17 cellular contexts compared by ENCODE assay signal in genomic region chr7:36188923-36189322, GRCh38. TPM values are rescaled to one million over a fixed set of nuclear protein-coding genes. Genes with fewer than 3 reads are reported as not detected.
DNase-seq lines count a peak whose midpoint lies in the region; ATAC-seq and TF ChIP-seq lines count a peak whose summit lies in the region.
"Had no signal": no experiment of that assay in that cellular context is flagged by ENCODE, and none has a peak within 500 bp of the region (broad histone marks: within the 10 kb centered on the region; RNA-seq: fewer than 3 reads in every experiment).

No MANE protein-coding gene starts in this region.

- H3K9me2 ChIP-seq in DOHH2 (replicated peaks; ENCODE audit: control insufficient read depth, low read length) = no peaks in the 10 kb centered on the region
- H3K9me2 ChIP-seq in OCI-LY1 (ENCODE audit: low read depth, low read length) = no peaks in the 10 kb centered on the region
- no peaks in the 10 kb centered on the region for H3K9me2 ChIP-seq in GM23338 (ENCODE audit: insufficient read depth)

- H3K9ac ChIP-seq in OCI-LY1 (ENCODE audit: low read length) = no peak overlapping the region; the same call in 1 of the 2 replicates
- peak overlapping the region; percentile 16 for H3K9ac ChIP-seq in endodermal cell (ENCODE audit: extremely low read depth, low read length, poor library complexity, severe bottlenecking)

- no peak overlapping the region for H3K4me3 Mint-ChIP-seq in endodermal cell
- no peak overlapping the region for H3K4me3 Mint-ChIP-seq in GM23338
- H3K4me3 Mint-ChIP-seq: B cell had no signal

- DNase-seq in endodermal cell (peak; percentile 56), renal cortical epithelial cell (ENCODE audit: low read depth) (peak; percentile 35), DMS153 (lab: John Stamatoyannopoulos, UW) (no peak), GM23338 (ENCODE audit: low spot score) (no peak)
- DNase-seq: DMS79, KG1, NCI-H1694, NCI-H446 treated with DMSO at 0.1 percent for 48 hours, NCI-H526 treated with DMSO at 0.1 percent for 48 hours, PC-3, Right ventricle myocardium superior had no signal

- TF ChIP-seq CTCF in DOHH2 (IDR thresholded peaks at IDR 0.05; ENCODE audit: low read depth, low read length, poor library complexity, severe bottlenecking) (no peak), OCI-LY1 (IDR thresholded peaks at IDR 0.05; ENCODE audit: low read length) (no peak), endodermal cell (conservative IDR thresholded peaks at IDR 0.05) (no peak), GM23338 (conservative IDR thresholded peaks at IDR 0.05; ENCODE audit: low read depth in 2 of 2) (no peak)

- no peaks in the 10 kb centered on the region for H3K27me3 Mint-ChIP-seq in endodermal cell (ENCODE audit: insufficient read depth)
- peaks cover 3% of the 10 kb centered on the region for H3K27me3 Mint-ChIP-seq in GM23338 (ENCODE audit: insufficient read depth, low read depth, poor library complexity)

- H3F3A ChIP-seq in DOHH2 (ENCODE audit: control insufficient read depth, insufficient read depth) (peaks cover 76% of the 10 kb centered on the region), OCI-LY1 (ENCODE audit: insufficient read depth, low read length) (no peaks in the 10 kb centered on the region), GM23338 (replicated peaks; ENCODE audit: low read depth) (no peaks in the 10 kb centered on the region)

- H3K27ac Mint-ChIP-seq in endodermal cell (no peak overlapping the region), GM23338 (no peak overlapping the region)
- H3K27ac Mint-ChIP-seq: B cell had no signal

- no peaks in the 10 kb centered on the region for H3K9me3 Mint-ChIP-seq in endodermal cell
- no peaks in the 10 kb centered on the region for H3K9me3 Mint-ChIP-seq in GM23338

- H3K27me3 ChIP-seq in DOHH2 (ENCODE audit: control insufficient read depth, low read length) (no peaks in the 10 kb centered on the region), OCI-LY1 (ENCODE audit: insufficient read depth, low read length) (no peaks in the 10 kb centered on the region), endodermal cell (ENCODE audit: control insufficient read depth, insufficient read depth, low read length, poor library complexity, severe bottlenecking) (no peaks in the 10 kb centered on the region), GM23338 (ENCODE audit: insufficient read depth) (no peaks in the 10 kb centered on the region)

- H3K9me3 ChIP-seq in DOHH2 (ENCODE audit: control insufficient read depth, insufficient read depth, low read length) (no peaks in the 10 kb centered on the region), OCI-LY1 (ENCODE audit: low read length) (no peaks in the 10 kb centered on the region), endodermal cell (ENCODE audit: control insufficient read depth, low read length) (no peaks in the 10 kb centered on the region)
- H3K9me3 ChIP-seq: A549 had no signal

- H2AFZ ChIP-seq in OCI-LY1 (ENCODE audit: low read length) (no peak overlapping the region), GM23338 (no peak overlapping the region)

- H3K36me3 ChIP-seq in DOHH2 (ENCODE audit: control insufficient read depth, low read length) (peaks cover 45% of the 10 kb centered on the region), OCI-LY1 (ENCODE audit: insufficient read depth, low read length) (no peaks in the 10 kb centered on the region), endodermal cell (ENCODE audit: control insufficient read depth, insufficient read depth, low read length) (no peaks in the 10 kb centered on the region), GM23338 (ENCODE audit: insufficient read depth) (no peaks in the 10 kb centered on the region)

- H3K79me2 ChIP-seq in DOHH2 (ENCODE audit: control insufficient read depth, low read length) (peaks cover 85% of the 10 kb centered on the region), OCI-LY1 (ENCODE audit: insufficient read depth, low read length) (no peaks in the 10 kb centered on the region), GM23338 (replicated peaks; ENCODE audit: insufficient read depth) (no peaks in the 10 kb centered on the region; the same call in 1 of the 2 replicates)

- H3K4me1 ChIP-seq in DOHH2 (ENCODE audit: control insufficient read depth, low read length) = peaks cover 98% of the 10 kb centered on the region
- peaks cover 98% of the 10 kb centered on the region for H3K4me1 ChIP-seq in OCI-LY1 (ENCODE audit: insufficient read depth, low read length, severe bottlenecking)
- peaks cover 11% of the 10 kb centered on the region for H3K4me1 ChIP-seq in endodermal cell (ENCODE audit: control insufficient read depth, insufficient read depth, low read length)
- no peaks in the 10 kb centered on the region for H3K4me1 ChIP-seq in GM23338 (ENCODE audit: insufficient read depth)

- 50 to 59% methylated on average over 2 to 4 of the region's 4 CpGs for WGBS in endodermal cell (ENCODE audit: insufficient coverage in 1 of 2, insufficient read length in 1 of 2), 2 experiments

- H3K4me2 ChIP-seq in DOHH2 (ENCODE audit: low read length) (peak overlapping the region; percentile 93), OCI-LY1 (ENCODE audit: low read length) (no peak overlapping the region), GM23338 (no peak overlapping the region)

- no peak for ATAC-seq in GM21825 (IDR thresholded peaks at IDR 0.05; ENCODE audit: unreplicated experiment)
- ATAC-seq in GM23338 = no peak; the same call in 2 of the 3 replicates
- ATAC-seq: HCT116, PC-3 had no signal

- H3K27ac ChIP-seq in DOHH2 (ENCODE audit: low read depth, low read length) = peak overlapping the region; percentile 97
- H3K27ac ChIP-seq in OCI-LY1 (ENCODE audit: low read depth, low read length, poor library complexity, severe bottlenecking) = peak overlapping the region; percentile 96
- H3K27ac ChIP-seq in endodermal cell (ENCODE audit: low read depth, low read length) = no peak overlapping the region
- H3K27ac ChIP-seq in GM23338 (ENCODE audit: low read depth) = no peak overlapping the region

- peaks cover 26% of the 10 kb centered on the region for H3K4me1 Mint-ChIP-seq in endodermal cell
- peaks cover 3% of the 10 kb centered on the region; the same call in 2 of the 3 replicates for H3K4me1 Mint-ChIP-seq in GM23338

- no peaks in the 10 kb centered on the region for H4K20me1 ChIP-seq in DOHH2 (ENCODE audit: control insufficient read depth, insufficient read depth, low read depth, low read length)
- H4K20me1 ChIP-seq in OCI-LY1 (ENCODE audit: insufficient read depth, low read length) = no peaks in the 10 kb centered on the region
- H4K20me1 ChIP-seq in GM23338 (replicated peaks; ENCODE audit: insufficient read depth) = no peaks in the 10 kb centered on the region

- H3K4me3 ChIP-seq in DOHH2 (ENCODE audit: low read length) (peak overlapping the region; percentile 70), OCI-LY1 (ENCODE audit: low read depth, low read length, poor library complexity, severe bottlenecking) (no peak overlapping the region), endodermal cell (ENCODE audit: low read length) (no peak overlapping the region), GM23338 (no peak overlapping the region)
- H3K4me3 ChIP-seq: A549 had no signal

- no peaks in the 10 kb centered on the region for H3K36me3 Mint-ChIP-seq in endodermal cell (ENCODE audit: low read depth)
- H3K36me3 Mint-ChIP-seq in GM23338 (ENCODE audit: low read depth) = peaks cover under 1% of the 10 kb centered on the region; the same call in 2 of the 3 replicates

TF ChIP-seq in GM23338, 12 proteins besides CTCF, POLR2A, EP300 and RAD21:
- TF ChIP-seq ZNF114 (CRISPR knock-in tag; IDR thresholded peaks at IDR 0.05) = no peak
- no peak for TF ChIP-seq ETS1 (IDR thresholded peaks at IDR 0.05)

RNA-seq across cellular contexts. Expression of gene EEPD1, which starts 35.9 kb away (rescaled TPM):
- total RNA-seq in endodermal cell (10 to 100 TPM in 1 of 2 donors, 1 to 10 TPM in 1; 9.7 to 11.4 TPM), renal cortical epithelial cell (3.6 and 3.7 TPM in 2 replicates)
- 5.7 TPM for polyA plus RNA-seq in endodermal cell (2013, experiment 1 of 2)
- 6.1 TPM for polyA plus RNA-seq in endodermal cell (2013, experiment 2 of 2)
- 12.4 and 17.1 TPM in 2 replicates for total RNA-seq in GM23338 (2014; rRNA removed; shearing (Covaris generic))
- 4.1 and 6.0 TPM in 2 replicates for polyA plus RNA-seq in GM23338 (2016; fragmentation: Nextera tagmentation; extraction: Ambion mirVana)

Comparison
In these comparisons a context has a peak if more than half of its experiments do, and no peak if none do; other contexts are left out.
1. H3K27ac ChIP-seq: peak in DOHH2 (single experiment) and OCI-LY1 (single experiment); none in endodermal cell (single experiment) and GM23338 (single experiment).
2. DNase-seq: peak in endodermal cell (single experiment) and renal cortical epithelial cell (single experiment); none in DMS153 (single experiment) and GM23338 (single experiment).